8 cellular contexts compared by ENCODE assay signal in the genomic region with DNA sequence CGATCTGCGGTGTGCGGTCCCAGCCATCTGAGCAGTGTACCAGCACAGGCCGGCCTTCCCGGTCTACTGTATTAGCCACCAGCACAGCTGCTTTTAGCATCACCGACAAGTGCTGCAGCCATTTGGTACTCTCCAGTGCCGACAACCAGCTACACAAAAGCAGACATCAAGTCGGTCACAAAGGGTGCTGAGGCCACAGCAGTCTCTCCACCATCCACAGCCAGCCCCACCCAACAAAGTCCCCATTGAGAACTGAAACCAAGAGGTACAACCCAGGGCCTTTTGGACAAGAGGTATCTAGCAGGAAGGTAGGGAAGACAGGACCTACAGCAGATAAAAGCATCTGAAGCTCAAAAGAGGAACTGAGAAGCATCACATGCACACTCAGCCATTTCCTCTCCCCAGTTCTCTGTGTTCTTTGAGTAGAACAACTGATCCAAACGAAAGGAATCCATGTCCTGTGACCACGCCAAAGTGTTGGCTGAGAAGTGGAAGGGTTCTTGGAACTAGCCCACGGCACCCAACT. TPM values are rescaled to one million over a fixed set of nuclear protein-coding genes. Genes with fewer than 3 reads are reported as not detected.
DNase-seq lines count a peak whose midpoint lies in the region; ATAC-seq, FAIRE-seq and TF ChIP-seq lines count a peak whose summit lies in the region.

No MANE protein-coding gene starts in this region.

- H3K27ac ChIP-seq in left ventricle myocardium inferior (replicated peaks) (peak overlapping the region; percentile 21), HepG2 (ENCODE audit: extremely low read length, insufficient read depth, low read length) (no peak overlapping the region)

- 99% methylated on average over 11 of the region's 11 CpGs for WGBS in HepG2 (ENCODE audit: low lambda C conversion rate)

- H3K9ac ChIP-seq in HepG2 (ENCODE audit: insufficient read depth, low read depth, low read length): no peak overlapping the region

- no peaks in the 10 kb centered on the region for H4K20me1 ChIP-seq in HepG2 (ENCODE audit: insufficient read depth, low read length)

- ATAC-seq in GM18499 (IDR thresholded peaks at IDR 0.05; ENCODE audit: insufficient read depth, unreplicated experiment) (peak; percentile 76), GM21447 (IDR thresholded peaks at IDR 0.05; ENCODE audit: unreplicated experiment) (peak; percentile 97), HG03442 (IDR thresholded peaks at IDR 0.05; ENCODE audit: unreplicated experiment) (peak; percentile 89), HepG2 (no peak; the same call in 2 of the 3 replicates)

- POLR2A ChIA-PET in HepG2 (lab: Yijun Ruan, JAX): interaction anchor here (3.3 kb wide), 1 partner anchor 10 kb away, joined by 13 read pairs; the partner anchor contains the start of gene MTMR4

- TF ChIP-seq EP300 in HepG2 (IDR thresholded peaks at IDR 0.05; ENCODE audit: low read depth in 2 of 2, low read length in 2 of 2) (no peak), HepG2 (CRISPR knock-in tag; IDR thresholded peaks at IDR 0.05; ENCODE audit: borderline replicate concordance) (no peak)

- TF ChIP-seq POLR2A in HepG2 (IDR thresholded peaks at IDR 0.05; ENCODE audit: insufficient read depth in 1 of 2, low read depth in 2 of 2, low read length in 2 of 2): no peak

- intact Hi-C loops in left ventricle myocardium inferior (cut with micrococcal nuclease) (no loop called here), HepG2 (cut with micrococcal nuclease; ENCODE audit: unreplicated experiment) (no loop called here)

- H3K36me3 ChIP-seq in left ventricle myocardium inferior (peaks cover 99% of the 10 kb centered on the region), HepG2 (replicated peaks in 1 of 2; ENCODE audit: control insufficient read depth in 1 of 2, insufficient read depth in 2 of 2, low read length in 2 of 2) (peaks cover 48 to 93% of the 10 kb centered on the region in 2 experiments)

- no peak for DNase-seq in left ventricle myocardium inferior
- DNase-seq in HepG2 (ENCODE audit: low spot score): no peak
- no peak for DNase-seq in 8988T
- DNase-seq in SK-N-DZ (ENCODE audit: low spot score): no peak
- DNase-seq in effector CD8-positive, alpha-beta T cell (lab: John Stamatoyannopoulos, UW): no peak

- no peak overlapping the region for H3K4me2 ChIP-seq in HepG2 (ENCODE audit: low read depth, low read length)

- H3K27me3 ChIP-seq in left ventricle myocardium inferior (ENCODE audit: low read depth) (no peaks in the 10 kb centered on the region), HepG2 (ENCODE audit: control insufficient read depth in 1 of 2, insufficient read depth in 2 of 2, low read length in 2 of 2) (no peaks in the 10 kb centered on the region)

- TF ChIP-seq RAD21 in HepG2 (CRISPR knock-in tag; IDR thresholded peaks at IDR 0.05): no peak

- in situ Hi-C loops in HepG2 (cut with HindIII; ENCODE audit: extremely low pct_ligation_motif_present, low pct_unique_long_range_greater_than_20kb): loop anchor here (10.0 kb wide), 1 partner anchor 60 kb away; no protein-coding TSS in a partner anchor

- no TSS peak for BruUV-seq in HepG2 (replicated peaks; lab: Mats Ljungman, UMichigan)

- CTCF ChIA-PET in HepG2 (lab: Yijun Ruan, JAX; ENCODE audit: low intra/inter-chr PET ratio, low total read pairs): no interaction called here

- no peak for FAIRE-seq in HepG2 (lab: Jason Lieb, UNC)

- H3K4me1 ChIP-seq in left ventricle myocardium inferior: peaks cover 12% of the 10 kb centered on the region
- H3K4me1 ChIP-seq in HepG2 (ENCODE audit: insufficient read depth, low read length): peaks cover 24% of the 10 kb centered on the region

- no peak overlapping the region for H3K4me3 ChIP-seq in left ventricle myocardium inferior
- H3K4me3 ChIP-seq in HepG2 (replicated peaks in 1 of 3; ENCODE audit: insufficient read depth in 1 of 3, low read depth in 2 of 3, low read length in 3 of 3): no peak overlapping the region

- no peaks in the 10 kb centered on the region for H3K79me2 ChIP-seq in HepG2 (ENCODE audit: insufficient read depth, low read length)

- H2AFZ ChIP-seq in HepG2 (ENCODE audit: low read length): no peak overlapping the region

- H3K9me3 ChIP-seq in left ventricle myocardium inferior (replicated peaks) (no peaks in the 10 kb centered on the region), HepG2 (ENCODE audit: low read length) (no peaks in the 10 kb centered on the region)

- TF ChIP-seq CTCF in left ventricle myocardium inferior (IDR thresholded peaks at IDR 0.05; ENCODE audit: borderline replicate concordance) (no peak), HepG2 (CRISPR knock-in tag; IDR thresholded peaks at IDR 0.05) (no peak)

TF ChIP-seq in HepG2, 621 proteins besides CTCF, POLR2A, EP300 and RAD21 (continues in another document):
- TF ChIP-seq TRIM24 (CRISPR knock-in tag; IDR thresholded peaks at IDR 0.05) (no peak), HHEX (CRISPR knock-in tag; IDR thresholded peaks at IDR 0.05) (no peak)

RNA-seq across cellular contexts. Expression of gene MTMR4, which starts 9.5 kb away (rescaled TPM):
- 24.0 TPM for total RNA-seq in left ventricle myocardium inferior
- 62.5 and 67.7 TPM in 2 replicates for total RNA-seq in HepG2 (2016; rRNA removed; fragmentation: Illumina TruSeq; extraction: Trizol)
- 6.9 and 7.8 TPM in 2 replicates for total RNA-seq in HepG2 (2016; cell fraction: cytosol; rRNA removed; fragmentation: Illumina TruSeq; extraction: Trizol; ENCODE audit: low read depth)
- total RNA-seq in HepG2 (2016; cell fraction: insoluble cytoplasmic fraction; rRNA removed; fragmentation: Illumina TruSeq; extraction: Trizol): 61.5 and 62.9 TPM in 2 replicates
- total RNA-seq in HepG2 (2016; cell fraction: membrane; rRNA removed; fragmentation: Illumina TruSeq; extraction: Trizol): 27.9 and 28.2 TPM in 2 replicates
- 54.7 and 66.1 TPM in 2 replicates for total RNA-seq in HepG2 (2016; cell fraction: nucleus; rRNA removed; fragmentation: Illumina TruSeq; extraction: Trizol)
- polyA plus RNA-seq in HepG2 (2011; rRNA removed): 50.0 and 65.1 TPM in 2 replicates
- 31.7 and 35.5 TPM in 2 replicates for polyA plus RNA-seq in HepG2 (2011; cell fraction: cytosol; rRNA removed)
- polyA plus RNA-seq in HepG2 (2011; cell fraction: nucleus; rRNA removed): 74.1 and 81.5 TPM in 2 replicates
- polyA plus RNA-seq in HepG2 (2012): 31.8 and 52.5 TPM in 2 replicates
- 1.6 and 1.8 TPM in 2 replicates for polyA plus RNA-seq in HepG2 (2016; cell fraction: cytosol; fragmentation: Illumina TruSeq; extraction: Trizol; ENCODE audit: low read depth)
- polyA plus RNA-seq in HepG2 (2016; cell fraction: insoluble cytoplasmic fraction; fragmentation: Illumina TruSeq; extraction: Trizol; ENCODE audit: low read depth): 34.7 and 37.2 TPM in 2 replicates
- 7.7 and 8.4 TPM in 2 replicates for polyA plus RNA-seq in HepG2 (2016; cell fraction: membrane; fragmentation: Illumina TruSeq; extraction: Trizol; ENCODE audit: low read depth)
- 96.4 and 106 TPM in 2 replicates for polyA plus RNA-seq in HepG2 (2016; cell fraction: nucleus; fragmentation: Illumina TruSeq; extraction: Trizol; ENCODE audit: insufficient read depth, low read depth)
- polyA minus RNA-seq in HepG2 (2011; rRNA and poly(A)+ RNA removed; ENCODE audit: low replicate concordance): 196 and 302 TPM in 2 replicates
- 39.7 and 42.2 TPM in 2 replicates for polyA minus RNA-seq in HepG2 (2011; cell fraction: cytosol; rRNA and poly(A)+ RNA removed)
- polyA minus RNA-seq in HepG2 (2011; cell fraction: nucleus; rRNA and poly(A)+ RNA removed): 68.5 and 69.2 TPM in 2 replicates
- 55.1 and 83.0 TPM in 2 replicates for polyA plus RNA-seq in SK-N-DZ (2014; cell fraction: cytosol; rRNA removed)
- polyA plus RNA-seq in SK-N-DZ (2014; cell fraction: nucleus; rRNA removed): 132 and 170 TPM in 2 replicates

RNA-seq across cellular contexts. Expression of gene HSF5, which starts 16.7 kb away (rescaled TPM):
- total RNA-seq in left ventricle myocardium inferior: not detected
- not detected in 2 replicates for total RNA-seq in HepG2 (2016; rRNA removed; fragmentation: Illumina TruSeq; extraction: Trizol)
- total RNA-seq in HepG2 (2016; cell fraction: cytosol; rRNA removed; fragmentation: Illumina TruSeq; extraction: Trizol; ENCODE audit: low read depth): not detected in 2 replicates
- total RNA-seq in HepG2 (2016; cell fraction: insoluble cytoplasmic fraction; rRNA removed; fragmentation: Illumina TruSeq; extraction: Trizol): not detected in 2 replicates
- total RNA-seq in HepG2 (2016; cell fraction: membrane; rRNA removed; fragmentation: Illumina TruSeq; extraction: Trizol): 0.03 and 0.06 TPM in 2 replicates
- total RNA-seq in HepG2 (2016; cell fraction: nucleus; rRNA removed; fragmentation: Illumina TruSeq; extraction: Trizol): not detected in 2 replicates
- not detected in 2 replicates for polyA plus RNA-seq in HepG2 (2011; rRNA removed)
- not detected in 2 replicates for polyA plus RNA-seq in HepG2 (2011; cell fraction: cytosol; rRNA removed)
- polyA plus RNA-seq in HepG2 (2011; cell fraction: nucleus; rRNA removed): 0.03 TPM in 1 of 2 replicates, not detected in the other
- not detected in 2 replicates for polyA plus RNA-seq in HepG2 (2012)
- not detected in 2 replicates for polyA plus RNA-seq in HepG2 (2016; cell fraction: cytosol; fragmentation: Illumina TruSeq; extraction: Trizol; ENCODE audit: low read depth)
- not detected in 2 replicates for polyA plus RNA-seq in HepG2 (2016; cell fraction: insoluble cytoplasmic fraction; fragmentation: Illumina TruSeq; extraction: Trizol; ENCODE audit: low read depth)
- polyA plus RNA-seq in HepG2 (2016; cell fraction: membrane; fragmentation: Illumina TruSeq; extraction: Trizol; ENCODE audit: low read depth): not detected in 2 replicates
- not detected in 2 replicates for polyA plus RNA-seq in HepG2 (2016; cell fraction: nucleus; fragmentation: Illumina TruSeq; extraction: Trizol; ENCODE audit: insufficient read depth, low read depth)
- polyA minus RNA-seq in HepG2 (2011; rRNA and poly(A)+ RNA removed; ENCODE audit: low replicate concordance): 0.06 TPM in 1 of 2 replicates, not detected in the other
- not detected in 2 replicates for polyA minus RNA-seq in HepG2 (2011; cell fraction: cytosol; rRNA and poly(A)+ RNA removed)
- polyA minus RNA-seq in HepG2 (2011; cell fraction: nucleus; rRNA and poly(A)+ RNA removed): 0.13 TPM in 1 of 2 replicates, not detected in the other
- polyA plus RNA-seq in SK-N-DZ (2014; cell fraction: cytosol; rRNA removed): not detected in 2 replicates
- not detected in 2 replicates for polyA plus RNA-seq in SK-N-DZ (2014; cell fraction: nucleus; rRNA removed)
